Comparison of ENCODE assay signal across 10 cellular contexts in the genomic region with DNA sequence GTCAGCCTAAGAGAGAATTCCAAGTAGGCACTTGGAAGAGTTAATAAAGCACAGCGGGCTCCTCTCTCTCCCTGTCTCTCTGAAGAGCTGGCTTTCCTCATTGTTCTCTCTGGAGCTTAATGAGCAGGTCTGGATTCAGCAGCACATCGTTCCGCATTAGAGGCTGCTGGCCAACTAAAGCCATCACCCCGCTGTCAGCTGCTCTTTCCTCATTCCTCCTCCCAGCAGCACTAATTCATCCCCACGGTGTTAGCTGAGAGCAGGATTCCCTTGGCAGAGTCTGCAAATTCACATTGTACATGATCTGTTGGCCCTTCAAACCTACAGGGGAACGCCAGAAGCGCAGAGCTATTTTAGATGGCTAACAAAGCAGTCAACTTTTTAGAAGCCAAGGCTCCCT. TPM values are rescaled to one million over a fixed set of nuclear protein-coding genes. Genes with fewer than 3 reads are reported as not detected.
DNase-seq lines count a peak whose midpoint lies in the region; ATAC-seq and TF ChIP-seq lines count a peak whose summit lies in the region.
"Had no signal": no experiment of that assay in that cellular context is flagged by ENCODE, and none has a peak within 500 bp of the region (broad histone marks: within the 10 kb centered on the region; RNA-seq: fewer than 3 reads in every experiment).

No MANE protein-coding gene starts in this region.

- H3K36me3 ChIP-seq in upper lobe of right lung = peaks cover 13% of the 10 kb centered on the region

- no peaks in the 10 kb centered on the region for H3K4me1 ChIP-seq in upper lobe of right lung
- H3K4me1 ChIP-seq: A549 had no signal

- H3K27me3 ChIP-seq in upper lobe of right lung = no peaks in the 10 kb centered on the region

- intact Hi-C loops in upper lobe of right lung (cut with DNase I) = no loop called here

- no peak overlapping the region for H3K27ac ChIP-seq in upper lobe of right lung
- H3K27ac ChIP-seq: A549 had no signal

- peak; percentile 12 for DNase-seq in NCI-H345 (lab: John Stamatoyannopoulos, UW)
- DNase-seq in NCI-H345 treated with DMSO at 0.1 percent for 48 hours (lab: John Stamatoyannopoulos, UW; ENCODE audit: unreplicated experiment) = no peak
- DNase-seq in fibroblast of gingiva (ENCODE audit: low read depth) = peak; percentile 14
- peak; percentile 50 for DNase-seq in middle frontal gyrus (ENCODE audit: extremely low spot score, low spot score)
- no peak for DNase-seq in upper lobe of right lung
- DNase-seq in stimulated activated CD4-positive, alpha-beta T cell treated with anti-CD3 and anti-CD28 coated beads, Interleukin-15, amount 100 ng/mL, for 24 hours = no peak
- DNase-seq: SW 1271 had no signal

- ATAC-seq in upper lobe of right lung (peak; percentile 52), GM18498 (IDR thresholded peaks at IDR 0.05; ENCODE audit: unreplicated experiment) (no peak), GM18502 (IDR thresholded peaks at IDR 0.05; ENCODE audit: poor library complexity, unreplicated experiment) (no peak)
- ATAC-seq: A549 had no signal

- no peak overlapping the region for H3K4me3 ChIP-seq in upper lobe of right lung
- H3K4me3 ChIP-seq: A549 had no signal

- no peak for TF ChIP-seq CTCF in upper lobe of right lung (IDR thresholded peaks at IDR 0.05)

- H3K9me3 ChIP-seq in upper lobe of right lung = no peaks in the 10 kb centered on the region
- H3K9me3 ChIP-seq: A549 had no signal

RNA-seq across cellular contexts. Expression of a gene that starts 44.2 kb away (rescaled TPM):
- not detected for total RNA-seq in upper lobe of right lung

Comparison
In these comparisons a context has a peak if more than half of its experiments do, and no peak if none do; other contexts are left out.
1. DNase-seq: peak in NCI-H345 (single experiment), fibroblast of gingiva (single experiment) and middle frontal gyrus (single experiment); none in NCI-H345 treated with DMSO at 0.1 percent for 48 hours (single experiment), upper lobe of right lung (single experiment) and stimulated activated CD4-positive, alpha-beta T cell treated with anti-CD3 and anti-CD28 coated beads, Interleukin-15, amount 100 ng/mL, for 24 hours (single experiment).